In the genomic region with DNA sequence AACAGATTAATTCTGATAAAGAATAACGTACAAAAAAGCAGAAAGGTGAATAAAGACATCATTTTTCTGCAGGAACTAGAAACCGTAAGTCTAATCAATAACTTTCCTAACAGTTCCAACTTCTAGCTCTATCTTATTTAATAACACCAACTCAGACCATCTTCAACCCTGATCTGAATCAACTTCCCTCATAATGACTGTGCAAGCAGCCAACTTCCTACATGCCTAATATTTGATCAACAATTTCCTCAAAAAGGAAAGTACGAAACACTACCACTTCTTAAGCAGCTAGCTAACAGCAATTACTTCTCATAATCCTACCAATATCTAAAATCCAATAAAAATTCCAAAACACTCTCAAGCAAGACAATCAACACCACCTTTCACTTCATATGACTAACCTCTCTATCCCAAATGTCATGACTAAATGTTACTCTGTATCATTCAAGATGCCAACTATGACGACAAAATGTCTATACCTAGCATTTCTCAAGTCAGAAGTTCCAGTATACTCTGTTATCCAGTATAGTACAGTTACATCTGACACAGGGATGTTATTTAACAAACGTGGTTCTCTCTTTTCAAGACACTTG, we compare ENCODE assay signal across 8 cellular contexts. TPM values are rescaled to one million over a fixed set of nuclear protein-coding genes. Genes with fewer than 3 reads are reported as not detected.
DNase-seq lines count a peak whose midpoint lies in the region; ATAC-seq, FAIRE-seq and TF ChIP-seq lines count a peak whose summit lies in the region.

No MANE protein-coding gene starts in this region.

- peaks cover 12% of the 10 kb centered on the region for H3K36me3 Mint-ChIP-seq in CD8-positive, alpha-beta T cell

- peaks cover 80% of the 10 kb centered on the region for H3K79me2 ChIP-seq in K562 (ENCODE audit: control insufficient read depth, insufficient read depth, low read length)
- H3K79me2 ChIP-seq in mesendoderm (ENCODE audit: control insufficient read depth, insufficient read depth, low read length) = peaks cover 45% of the 10 kb centered on the region

- H3K4me2 ChIP-seq in K562 (ENCODE audit: insufficient read depth, low read length) (peak overlapping the region; percentile 96), mesendoderm (ENCODE audit: low read length) (peak overlapping the region; percentile 86)

- peak overlapping the region; percentile 97 for H3K4me3 Mint-ChIP-seq in CD8-positive, alpha-beta T cell

- intact Hi-C loops in CD8-positive, alpha-beta T cell (cut with DNase I, micrococcal nuclease) = loop anchor here in 1 of 2 experiments (10.0 kb wide), 1 partner anchor 1011 kb away; the partner anchor contains the start of gene KIAA0040
- intact Hi-C loops in K562 (cut with micrococcal nuclease) = loop anchor here (5.0 kb wide), 1 partner anchor 88 kb away; no protein-coding TSS in a partner anchor

- H3K27me3 ChIP-seq in CD8-positive, alpha-beta T cell (ENCODE audit: insufficient read depth, low read length) = no peaks in the 10 kb centered on the region
- H3K27me3 ChIP-seq in K562 (ENCODE audit: control insufficient read depth in 2 of 2, insufficient read depth in 2 of 2, low read length in 2 of 2) (no peaks in the 10 kb centered on the region), mesendoderm (ENCODE audit: insufficient read depth, low read length, poor library complexity) (no peaks in the 10 kb centered on the region)

- H2BK120ac ChIP-seq in mesendoderm (ENCODE audit: low read depth, low read length) = no peak overlapping the region

- H3K79me1 ChIP-seq in mesendoderm (ENCODE audit: low read length) = peaks cover 3% of the 10 kb centered on the region

- no peak for TF ChIP-seq RAD21 in K562 (CRISPR knock-in tag; conservative IDR thresholded peaks at IDR 0.05 in 1 of 2, IDR thresholded peaks at IDR 0.05 in 1 of 2)

- H4K8ac ChIP-seq in mesendoderm (ENCODE audit: low read depth, low read length) = no peak overlapping the region

- FAIRE-seq in K562 (lab: Jason Lieb, UNC) = peak; percentile 29

- H3K23ac ChIP-seq in mesendoderm (ENCODE audit: low read length) = no peak overlapping the region

- CTCF ChIA-PET in CD8-positive, alpha-beta T cell (lab: Charles Lee) = no interaction called here
- CTCF ChIA-PET in K562 (lab: Yijun Ruan, JAX; ENCODE audit: low intra/inter-chr PET ratio) = no interaction called here

- no peak overlapping the region for H2AFZ ChIP-seq in K562 (ENCODE audit: low read depth, low read length)

- WGBS in K562 (ENCODE audit: insufficient coverage, low coverage, missing lambda C conversion rate) = 2% methylated on average over 5 of the region's 5 CpGs
- WGBS in mesendoderm (ENCODE audit: extremely low coverage, insufficient coverage, low lambda C conversion rate) = no CpG with 5 or more reads among the region's 5 CpGs

- no peaks in the 10 kb centered on the region for H3K9me3 Mint-ChIP-seq in CD8-positive, alpha-beta T cell

- H3K18ac ChIP-seq in mesendoderm (ENCODE audit: low read length) = no peak overlapping the region

- POLR2A ChIA-PET in CD8-positive, alpha-beta T cell (lab: Charles Lee) = interaction anchor here (1.1 kb wide), 1 partner anchor 21 kb away, joined by 3 read pairs; no protein-coding TSS in a partner anchor
- POLR2A ChIA-PET in K562 (lab: Yijun Ruan, JAX) = interaction anchor here (1.2 to 2.3 kb wide), 2 partner anchors 8 to 10 kb away, joined by 3 to 20 read pairs; no protein-coding TSS in a partner anchor

- no peaks in the 10 kb centered on the region for H3K36me3 ChIP-seq in CD8-positive, alpha-beta T cell (ENCODE audit: insufficient read depth, low read length)
- H3K36me3 ChIP-seq in K562 (ENCODE audit: control insufficient read depth, insufficient read depth, low read length) = no peaks in the 10 kb centered on the region
- H3K36me3 ChIP-seq in mesendoderm (ENCODE audit: control insufficient read depth, insufficient read depth, low read length) = no peaks in the 10 kb centered on the region

- TF ChIP-seq EP300 in K562 (IDR thresholded peaks at IDR 0.05; ENCODE audit: low read length) = no peak

- H3K4me1 Mint-ChIP-seq in CD8-positive, alpha-beta T cell (ENCODE audit: low read depth) = peaks cover 54% of the 10 kb centered on the region

- no peaks in the 10 kb centered on the region for H3K9me3 ChIP-seq in CD8-positive, alpha-beta T cell (ENCODE audit: low read length)
- no peaks in the 10 kb centered on the region for H3K9me3 ChIP-seq in K562 (replicated peaks; ENCODE audit: control insufficient read depth, insufficient read depth, low read depth, low read length)

- no peak for TF ChIP-seq POLR2A in K562 (conservative IDR thresholded peaks at IDR 0.05)

- H3K4me1 ChIP-seq in CD8-positive, alpha-beta T cell (ENCODE audit: insufficient read depth, low read length) = peaks cover 32% of the 10 kb centered on the region
- H3K4me1 ChIP-seq in K562 (replicated peaks in 1 of 2; ENCODE audit: control insufficient read depth in 2 of 2, insufficient read depth in 2 of 2, low read length in 2 of 2) (peaks cover 4 to 21% of the 10 kb centered on the region in 2 experiments; a peak in 2 of 5 replicates), mesendoderm (ENCODE audit: control insufficient read depth, low read depth, low read length) (no peaks in the 10 kb centered on the region)

- H2AK5ac ChIP-seq in mesendoderm (ENCODE audit: low read length) = no peak overlapping the region

- H4K5ac ChIP-seq in mesendoderm (ENCODE audit: low read length) = no peak overlapping the region

- no peak for TF ChIP-seq CTCF in CD8-positive, alpha-beta T cell (IDR thresholded peaks at IDR 0.05)
- TF ChIP-seq CTCF in K562 (IDR thresholded peaks at IDR 0.05 in 2 of 3, conservative IDR thresholded peaks at IDR 0.05 in 1 of 3; ENCODE audit: insufficient read depth in 2 of 3, low read depth in 1 of 3, low read length in 3 of 3) = no peak

- H3K27me3 Mint-ChIP-seq in CD8-positive, alpha-beta T cell (ENCODE audit: low read depth) = no peaks in the 10 kb centered on the region

- in situ Hi-C loops in KBM-7 (cut with MboI; ENCODE audit: low pct_unique_long_range_greater_than_20kb, low sequenced_read_pairs) (no loop called here), K562 (cut with MboI) (no loop called here)

- peak overlapping the region; percentile 99 for H3K56ac ChIP-seq in mesendoderm (ENCODE audit: low read length)

- no peak for DNase-seq in CD8-positive, alpha-beta T cell
- DNase-seq in KBM-7 (peak; percentile 46), K562 (ENCODE audit: extremely low read depth in 1 of 4, low spot score in 3 of 4) (peak in 1 of 4 experiments; percentile 18), mesendoderm (no peak), DMS 273 treated with DMSO at 0.1 percent for 48 hours (lab: John Stamatoyannopoulos, UW) (no peak), COLO829 (ENCODE audit: low spot score) (no peak)

- no peaks in the 10 kb centered on the region for H3K9me1 ChIP-seq in K562 (ENCODE audit: control insufficient read depth, insufficient read depth, low read length)

- peak overlapping the region; percentile 91 for H3K4me3 ChIP-seq in CD8-positive, alpha-beta T cell (ENCODE audit: low read depth, low read length)
- H3K4me3 ChIP-seq in K562 (peak overlapping the region; percentile 85), mesendoderm (ENCODE audit: low read length) (peak overlapping the region; percentile 78)

- no peak for ATAC-seq in CD8-positive, alpha-beta T cell
- ATAC-seq in K562 (no peak), HG03439 (IDR thresholded peaks at IDR 0.05; ENCODE audit: unreplicated experiment) (no peak), HG02798 (IDR thresholded peaks at IDR 0.05; ENCODE audit: poor library complexity, unreplicated experiment) (no peak)

- H2BK5ac ChIP-seq in mesendoderm (ENCODE audit: low read length) = no peak overlapping the region

- H4K20me1 ChIP-seq in K562 (replicated peaks; ENCODE audit: control insufficient read depth, insufficient read depth, low read length) = peaks cover 9% of the 10 kb centered on the region; the same call in 1 of the 2 replicates

- peak overlapping the region; percentile 91 for H3K27ac Mint-ChIP-seq in CD8-positive, alpha-beta T cell

- H3K9ac ChIP-seq in K562 (ENCODE audit: insufficient read depth in 1 of 2, low read depth in 2 of 2, low read length in 2 of 2) (peak overlapping the region in 1 of 2 experiments; percentile 89; a peak in 3 of 4 replicates), mesendoderm (ENCODE audit: low read length) (peak overlapping the region; percentile 94)

- H3K27ac ChIP-seq in CD8-positive, alpha-beta T cell (ENCODE audit: low read depth, low read length) = no peak overlapping the region
- H3K27ac ChIP-seq in K562 (ENCODE audit: extremely low read depth, low read depth, low read length) = peak overlapping the region; percentile 91
- H3K27ac ChIP-seq in mesendoderm (ENCODE audit: low read depth, low read length) = no peak overlapping the region

- BruUV-seq in K562 (replicated peaks; lab: Mats Ljungman, UMichigan) = no TSS peak

- no peak overlapping the region for H3K4ac ChIP-seq in mesendoderm (ENCODE audit: low read depth, low read length)

- H2BK15ac ChIP-seq in mesendoderm (replicated peaks; ENCODE audit: low read depth) = no peak overlapping the region

TF ChIP-seq in K562, 482 proteins besides CTCF, POLR2A, EP300 and RAD21 (continues in another document):
- TF ChIP-seq FOXK2 (conservative IDR thresholded peaks at IDR 0.05 in 1 of 2, IDR thresholded peaks at IDR 0.05 in 1 of 2; ENCODE audit: low read depth in 2 of 2) = peak in 1 of 2 experiments; percentile 20; a peak in 1 of 4 replicates
- no peak for TF ChIP-seq NEUROD1 (IDR thresholded peaks at IDR 0.05; ENCODE audit: borderline replicate concordance, low read depth, low read length, partially characterized antibody)

RNA-seq across cellular contexts. Expression of gene COP1, which starts 1.7 kb away (rescaled TPM):
- 10 to 100 TPM; 33.7 to 36.3 TPM for total RNA-seq in CD8-positive, alpha-beta T cell
- total RNA-seq in K562 (2011; cell fraction: chromatin; rRNA removed; ENCODE audit: low replicate concordance) = 123 and 224 TPM in 2 replicates
- 57.4 and 60.3 TPM in 2 replicates for total RNA-seq in K562 (2011; cell fraction: nucleolus; rRNA removed)
- 81.3 and 89.8 TPM in 2 replicates for total RNA-seq in K562 (2011; cell fraction: nucleoplasm; rRNA removed)
- total RNA-seq in K562 (2014; rRNA removed) (39.1 and 54.6 TPM in 2 replicates), K562 (2014; rRNA removed; fragmentation: Illumina TruSeq; extraction: Trizol) (77.7 and 90.3 TPM in 2 replicates), K562 (2015; rRNA removed; fragmentation: Illumina TruSeq; extraction: Trizol) (74.6 and 77.1 TPM in 2 replicates), K562 (2021) (53.8 and 58.6 TPM in 2 replicates)
- polyA plus RNA-seq in K562 (2011; rRNA removed) (60.6 and 60.8 TPM in 2 replicates), K562 (2014; fragmentation: Illumina TruSeq; extraction: Trizol) (56.3 and 58.6 TPM in 2 replicates), K562 (2014; fragmentation: Nextera tagmentation; extraction: Ambion mirVana) (10 to 100 TPM; 25.8 to 29.5 TPM), K562 (2014; rRNA removed) (43.7 and 46.5 TPM in 2 replicates)
- polyA plus RNA-seq in K562 (2011; cell fraction: cytosol; rRNA removed) = 20.1 and 43.7 TPM in 2 replicates
- polyA plus RNA-seq in K562 (2011; cell fraction: nucleus; rRNA removed) = 22.1 and 43.6 TPM in 2 replicates
- 53.4 and 55.8 TPM in 2 replicates for polyA plus RNA-seq in K562 (2012)
- 151 and 181 TPM in 2 replicates for polyA minus RNA-seq in K562 (2011; rRNA and poly(A)+ RNA removed)
- 38.4 and 46.2 TPM in 2 replicates for polyA minus RNA-seq in K562 (2011; cell fraction: cytosol; rRNA and poly(A)+ RNA removed)
- polyA minus RNA-seq in K562 (2011; cell fraction: nucleus; rRNA and poly(A)+ RNA removed) = 82.7 and 136 TPM in 2 replicates
- 25.8 TPM for polyA plus RNA-seq in mesendoderm (2013, experiment 1 of 2)
- polyA plus RNA-seq in mesendoderm (2013, experiment 2 of 2) = 24.7 TPM
